11 cellular contexts compared by ENCODE assay signal in the genomic region with DNA sequence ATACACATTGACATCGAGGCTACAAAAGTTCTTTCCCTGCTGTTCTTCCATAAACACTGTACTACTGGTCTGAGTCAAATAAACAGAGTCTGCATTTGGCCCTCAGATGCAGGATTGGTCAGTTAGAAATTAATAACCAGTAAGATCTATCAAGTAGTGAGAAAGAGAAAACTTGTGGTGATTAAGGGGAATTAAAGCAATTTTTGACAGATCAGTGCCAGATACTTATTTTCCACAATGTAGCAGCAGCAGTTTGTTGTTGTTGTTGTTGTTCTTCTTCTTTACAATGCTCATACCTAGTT.
DNase-seq lines count a peak whose midpoint lies in the region; ATAC-seq and TF ChIP-seq lines count a peak whose summit lies in the region.
"Had no signal": no experiment of that assay in that cellular context is flagged by ENCODE, and none has a peak within 500 bp of the region (broad histone marks: within the 10 kb centered on the region; RNA-seq: fewer than 3 reads in every experiment).

No MANE protein-coding gene starts in this region.

- no peak for TF ChIP-seq CTCF in Calu3 (IDR thresholded peaks at IDR 0.05; ENCODE audit: unreplicated experiment)
- TF ChIP-seq CTCF in astrocyte of the spinal cord (IDR thresholded peaks at IDR 0.05; ENCODE audit: low read depth, low read length) = no peak
- no peak for TF ChIP-seq CTCF in neural crest cell (conservative IDR thresholded peaks at IDR 0.05)

- DNase-seq in Calu3 (no peak), astrocyte of the spinal cord (ENCODE audit: low read depth, low spot score) (no peak), neural crest cell (ENCODE audit: low read depth, low spot score) (no peak), cortex of kidney (lab: John Stamatoyannopoulos, UW) (no peak), ACHN (no peak)
- DNase-seq in activated CD8-positive, alpha-beta memory T cell treated with anti-CD3 and anti-CD28 coated beads, Interleukin-2, amount 50 U/mL, for 48 hours = no peak
- DNase-seq: SW 1271 had no signal

- peak overlapping the region; percentile 40 for H3K27ac Mint-ChIP-seq in Calu3 (ENCODE audit: unreplicated experiment)
- peak overlapping the region; percentile 23 for H3K27ac Mint-ChIP-seq in neural crest cell (ENCODE audit: unreplicated experiment)
- H3K27ac Mint-ChIP-seq: dendritic cell treated with granulocyte-macrophage colony-stimulating factor and Interleukin-4, amounts not matched to agents 40 ng/mL and 50 ng/mL, for 4 days; IgD-negative memory B cell had no signal

- H3K36me3 Mint-ChIP-seq in Calu3 (ENCODE audit: insufficient read depth, unreplicated experiment) (no peaks in the 10 kb centered on the region), neural crest cell (ENCODE audit: low read depth) (no peaks in the 10 kb centered on the region)
- H3K36me3 Mint-ChIP-seq: IgD-negative memory B cell had no signal

- H3K27me3 Mint-ChIP-seq in Calu3 (ENCODE audit: unreplicated experiment) (no peaks in the 10 kb centered on the region), neural crest cell (ENCODE audit: low read depth) (peaks cover 2% of the 10 kb centered on the region)
- H3K27me3 Mint-ChIP-seq: dendritic cell treated with granulocyte-macrophage colony-stimulating factor and Interleukin-4, amounts not matched to agents 40 ng/mL and 50 ng/mL, for 4 days; IgD-negative memory B cell had no signal

- in situ Hi-C loops in astrocyte of the spinal cord (cut with HindIII; ENCODE audit: low sequenced_read_pairs) (no loop called here), ACHN (cut with HindIII; ENCODE audit: low pct_ligation_motif_present, low pct_unique_long_range_greater_than_20kb, low sequenced_read_pairs) (no loop called here)

- H3K9me3 Mint-ChIP-seq in Calu3 (ENCODE audit: low read depth, unreplicated experiment) (no peaks in the 10 kb centered on the region), neural crest cell (no peaks in the 10 kb centered on the region)
- H3K9me3 Mint-ChIP-seq: dendritic cell treated with granulocyte-macrophage colony-stimulating factor and Interleukin-4, amounts not matched to agents 40 ng/mL and 50 ng/mL, for 4 days; IgD-negative memory B cell had no signal

- intact Hi-C loops in Calu3 (cut with micrococcal nuclease; ENCODE audit: unreplicated experiment) = no loop called here

- H3K4me1 Mint-ChIP-seq in Calu3 (ENCODE audit: low read depth, unreplicated experiment) (peaks cover 13% of the 10 kb centered on the region), neural crest cell (peaks cover 8% of the 10 kb centered on the region)

- CTCF ChIA-PET in Calu3 (lab: Charles Lee) = interaction anchor here (0.5 kb wide), 1 partner anchor 868 kb away, joined by 7 read pairs; no protein-coding TSS in a partner anchor

- peak overlapping the region; percentile 41 for H3K4me3 Mint-ChIP-seq in Calu3 (ENCODE audit: low read depth, unreplicated experiment)
- H3K4me3 Mint-ChIP-seq in neural crest cell = no peak overlapping the region
- H3K4me3 Mint-ChIP-seq: dendritic cell treated with granulocyte-macrophage colony-stimulating factor and Interleukin-4, amounts not matched to agents 40 ng/mL and 50 ng/mL, for 4 days had no signal

- BruUV-seq in Calu3 (replicated peaks; lab: Mats Ljungman, UMichigan) = no TSS peak

- peak; percentile 23 for ATAC-seq in HG02852 (IDR thresholded peaks at IDR 0.05; ENCODE audit: unreplicated experiment)
- no peak for ATAC-seq in HG02870 (IDR thresholded peaks at IDR 0.05; ENCODE audit: unreplicated experiment)

- H3K4me3 ChIP-seq in astrocyte of the spinal cord (ENCODE audit: low read depth, low read length) = peak overlapping the region; percentile 4
